In genomic region chr6:128443553-128443952, GRCh38 we compare ENCODE assay signal across 15 cellular contexts.
"Had no signal": no experiment of that assay in that cellular context is flagged by ENCODE, and none has a peak within 500 bp of the region (broad histone marks: within the 10 kb centered on the region; RNA-seq: fewer than 3 reads in every experiment).

No MANE protein-coding gene starts in this region.

- H3K9me3 Mint-ChIP-seq: activated CD4-positive, alpha-beta T cell treated with anti-CD3 and anti-CD28 coated beads, Interleukin-2, amount 10 ng/mL, durations not matched to agents 24 days and 14 days; activated naive CD4-positive, alpha-beta T cell treated with anti-CD3 and anti-CD28 coated beads for 36 hours; activated T-helper 17 cell treated with anti-CD3 and anti-CD28 coated beads, Interleukin-2, amount 50 U/mL, for 72 hours; stimulated activated naive CD8-positive, alpha-beta T cell treated with anti-CD3 and anti-CD28 coated beads, Interleukin-15, amount 100 ng/mL, for 72 hours; WTC11 had no signal

- H3K4me3 Mint-ChIP-seq: activated CD4-positive, alpha-beta T cell treated with anti-CD3 and anti-CD28 coated beads, Interleukin-2, amount 10 ng/mL, durations not matched to agents 24 days and 14 days; activated naive CD4-positive, alpha-beta T cell treated with anti-CD3 and anti-CD28 coated beads for 36 hours; activated T-helper 17 cell treated with anti-CD3 and anti-CD28 coated beads, Interleukin-2, amount 50 U/mL, for 72 hours; natural killer cell treated with Interleukin-12 subunit alpha and Interleukin-12 subunit beta and Interleukin-15 and Interleukin-18, amount 100 ng/mL, for 72 hours; stimulated activated naive CD8-positive, alpha-beta T cell treated with anti-CD3 and anti-CD28 coated beads, Interleukin-15, amount 100 ng/mL, for 72 hours; T-helper 17 cell; WTC11 had no signal

- H3K4me1 Mint-ChIP-seq: activated CD4-positive, alpha-beta T cell treated with anti-CD3 and anti-CD28 coated beads, Interleukin-2, amount 10 ng/mL, durations not matched to agents 24 days and 14 days; activated T-helper 17 cell treated with anti-CD3 and anti-CD28 coated beads, Interleukin-2, amount 50 U/mL, for 72 hours; stimulated activated naive CD8-positive, alpha-beta T cell treated with anti-CD3 and anti-CD28 coated beads, Interleukin-15, amount 100 ng/mL, for 72 hours had no signal

- ATAC-seq: activated T-helper 17 cell treated with anti-CD3 and anti-CD28 coated beads, Interleukin-2, amount 50 U/mL, for 72 hours; natural killer cell treated with Interleukin-12 subunit alpha and Interleukin-12 subunit beta and Interleukin-15 and Interleukin-18, amount 100 ng/mL, for 72 hours; stimulated activated naive CD8-positive, alpha-beta T cell treated with anti-CD3 and anti-CD28 coated beads, Interleukin-15, amount 100 ng/mL, for 72 hours; T-helper 17 cell; WTC11 had no signal

- H3K4me1 ChIP-seq: uterus had no signal

- H3K4me3 ChIP-seq: dorsolateral prefrontal cortex, esophagus squamous epithelium, lung, thoracic aorta, uterus had no signal

- DNase-seq: activated CD4-positive, alpha-beta T cell treated with anti-CD3 and anti-CD28 coated beads, Interleukin-2, amount 10 ng/mL, durations not matched to agents 24 days and 14 days; activated naive CD4-positive, alpha-beta T cell treated with anti-CD3 and anti-CD28 coated beads for 36 hours; dorsolateral prefrontal cortex; esophagus squamous epithelium; kidney glomerular epithelial cell; stimulated activated CD4-positive, alpha-beta T cell treated with anti-CD3 and anti-CD28 coated beads, Interleukin-12 subunit alpha, Interleukin-12 subunit beta, amount 100 ng/mL, for 4 hours; stimulated activated CD4-positive, alpha-beta T cell treated with anti-CD3 and anti-CD28 coated beads, Interleukin-4, amount 100 ng/mL, for 1 hour; stimulated activated naive CD8-positive, alpha-beta T cell treated with anti-CD3 and anti-CD28 coated beads, Interleukin-15, amount 100 ng/mL, for 72 hours; T-helper 17 cell; uterus had no signal

- H3K9me3 ChIP-seq: esophagus squamous epithelium, thoracic aorta, uterus had no signal

- H3K36me3 Mint-ChIP-seq: natural killer cell treated with Interleukin-12 subunit alpha and Interleukin-12 subunit beta and Interleukin-15 and Interleukin-18, amount 100 ng/mL, for 72 hours; WTC11 had no signal

- H3K27me3 Mint-ChIP-seq: activated CD4-positive, alpha-beta T cell treated with anti-CD3 and anti-CD28 coated beads, Interleukin-2, amount 10 ng/mL, durations not matched to agents 24 days and 14 days; stimulated activated naive CD8-positive, alpha-beta T cell treated with anti-CD3 and anti-CD28 coated beads, Interleukin-15, amount 100 ng/mL, for 72 hours had no signal

- H3K27me3 ChIP-seq: dorsolateral prefrontal cortex, esophagus squamous epithelium, uterus had no signal

- H3K27ac ChIP-seq: esophagus squamous epithelium, thoracic aorta, uterus had no signal

- H3K27ac Mint-ChIP-seq: activated CD4-positive, alpha-beta T cell treated with anti-CD3 and anti-CD28 coated beads, Interleukin-2, amount 10 ng/mL, durations not matched to agents 24 days and 14 days; activated naive CD4-positive, alpha-beta T cell treated with anti-CD3 and anti-CD28 coated beads for 36 hours; activated T-helper 17 cell treated with anti-CD3 and anti-CD28 coated beads, Interleukin-2, amount 50 U/mL, for 72 hours; natural killer cell treated with Interleukin-12 subunit alpha and Interleukin-12 subunit beta and Interleukin-15 and Interleukin-18, amount 100 ng/mL, for 72 hours; T-helper 17 cell had no signal

- H3K36me3 ChIP-seq: esophagus squamous epithelium, thoracic aorta, uterus had no signal
